22 cellular contexts compared by ENCODE assay signal in the genomic region with DNA sequence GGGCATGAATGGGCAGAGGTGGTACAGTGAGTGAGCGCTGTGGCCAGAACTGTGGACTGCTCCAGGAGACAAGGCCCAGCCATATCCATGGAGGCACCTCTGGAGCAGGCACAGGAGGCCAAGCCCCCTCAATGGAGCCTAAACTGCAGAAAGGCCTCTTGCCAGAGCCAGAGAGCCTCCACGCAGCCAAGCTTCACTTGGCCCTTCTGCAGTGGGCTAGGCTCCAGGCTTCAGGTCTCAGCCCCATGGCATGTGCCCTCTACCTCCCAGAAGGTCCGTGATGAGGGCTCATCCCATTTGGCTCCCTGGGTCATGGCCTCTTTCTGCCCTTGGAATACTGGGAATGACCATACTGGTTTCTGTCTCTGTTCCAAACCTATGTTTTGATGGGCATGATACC. TPM values are rescaled to one million over a fixed set of nuclear protein-coding genes. Genes with fewer than 3 reads are reported as not detected.
"Had no signal": no experiment of that assay in that cellular context is flagged by ENCODE, and none has a peak within 500 bp of the region (broad histone marks: within the 10 kb centered on the region; RNA-seq: fewer than 3 reads in every experiment).

No MANE protein-coding gene starts in this region.

- H3K36me3 ChIP-seq: cardiac muscle cell, neutrophil, right lobe of liver, suprapubic skin, vagina had no signal

- H3K27ac ChIP-seq: body of pancreas, cardiac muscle cell, foreskin keratinocyte, hepatocyte, neutrophil, parathyroid adenoma, right lobe of liver, skin epidermis, suprapubic skin, vagina had no signal

- ATAC-seq: activated T-helper 17 cell treated with anti-CD3 and anti-CD28 coated beads, Interleukin-2, amount 50 U/mL, for 72 hours; body of pancreas; right lobe of liver; stimulated activated naive CD8-positive, alpha-beta T cell treated with anti-CD3 and anti-CD28 coated beads, Interleukin-15, amount 100 ng/mL, for 72 hours had no signal

- H3K9me3 ChIP-seq: body of pancreas, neutrophil, right lobe of liver, suprapubic skin, vagina had no signal

- H3K27me3 ChIP-seq: body of pancreas, foreskin keratinocyte, right lobe of liver, suprapubic skin, vagina had no signal

- H3K4me3 ChIP-seq: body of pancreas, cardiac muscle cell, hepatocyte, right lobe of liver, skin epidermis, suprapubic skin, vagina had no signal

- DNase-seq: activated CD4-positive, alpha-beta T cell treated with anti-CD3 and anti-CD28 coated beads for 1 hour; activated CD8-positive, alpha-beta memory T cell treated with anti-CD3 and anti-CD28 coated beads, Interleukin-2, amount 50 U/mL, for 4 hours; activated naive CD8-positive, alpha-beta T cell treated with anti-CD3 and anti-CD28 coated beads, Interleukin-2, amount 10 ng/mL, durations not matched to agents 7 days and 5 days; activated T-cell treated with anti-CD3 and anti-CD28 coated beads, Interleukin-2, amount 50 U/mL, for 24 hours; body of pancreas; dermis blood vessel endothelial cell; effector memory CD4-positive, alpha-beta T cell; immature natural killer cell; right lobe of liver; stimulated activated CD4-positive, alpha-beta T cell treated with anti-CD3 and anti-CD28 coated beads, Interleukin-1b, Interleukin-23, amount 100 ng/mL, for 48 hours; stimulated activated naive CD8-positive, alpha-beta T cell treated with anti-CD3 and anti-CD28 coated beads, Interleukin-15, amount 100 ng/mL, for 72 hours; T-helper 9 cell had no signal

- H3K4me1 ChIP-seq: parathyroid adenoma, right lobe of liver, vagina had no signal

RNA-seq across cellular contexts. Expression of a gene that starts 8.9 kb away (rescaled TPM):
- total RNA-seq: activated naive CD8-positive, alpha-beta T cell treated with anti-CD3 and anti-CD28 coated beads, Interleukin-2, amount 10 ng/mL, durations not matched to agents 7 days and 5 days; activated T-helper 17 cell treated with anti-CD3 and anti-CD28 coated beads, Interleukin-2, amount 50 U/mL, for 72 hours; T-helper 1 cell treated with Interleukin-12 subunit alpha and Interleukin-12 subunit beta and Interleukin-4 antibody, amounts not matched to agents 30 ng/mL and 1 ng/mL, for 36 hours had no signal
